ENCODE assay signal across 8 cellular contexts in genomic region chr19:54189668-54190502, GRCh38. TPM values are rescaled to one million over a fixed set of nuclear protein-coding genes. Genes with fewer than 3 reads are reported as not detected.
DNase-seq lines count a peak whose midpoint lies in the region; ATAC-seq and TF ChIP-seq lines count a peak whose summit lies in the region.

No MANE protein-coding gene starts in this region.

- peak overlapping the region; percentile 94 to 98 for H3K9ac ChIP-seq in mucosa of rectum (ENCODE audit: low read depth in 1 of 2, low read length in 2 of 2)

- ATAC-seq in GM21737 (IDR thresholded peaks at IDR 0.05; ENCODE audit: unreplicated experiment) = peak; percentile 45

- H3K27ac ChIP-seq in esophagus (ENCODE audit: low read depth in 2 of 2, low read length in 1 of 2) = peak overlapping the region; percentile 99
- peak overlapping the region; percentile 100 for H3K27ac ChIP-seq in mucosa of rectum (ENCODE audit: low read depth in 2 of 2, low read length in 2 of 2)

- H3K4me3 ChIP-seq in esophagus (ENCODE audit: low read depth in 1 of 2, low read length in 2 of 2) = peak overlapping the region; percentile 78 to 83
- peak overlapping the region; percentile 90 to 91 for H3K4me3 ChIP-seq in mucosa of rectum (ENCODE audit: low read length in 2 of 2)

- WGBS in esophagus, 2 donors = 0 to 1% methylated on average over 71 of the region's 71 CpGs

- H3K27me3 ChIP-seq in esophagus (ENCODE audit: control insufficient read depth in 1 of 2, insufficient read depth in 2 of 2, low read length in 2 of 2) (no peaks in the 10 kb centered on the region), mucosa of rectum (ENCODE audit: control insufficient read depth in 2 of 2, insufficient read depth in 2 of 2, low read length in 2 of 2) (no peaks in the 10 kb centered on the region)

- H3K4me1 ChIP-seq in esophagus (ENCODE audit: control insufficient read depth in 2 of 2, insufficient read depth in 2 of 2, low read length in 1 of 2) (peaks cover 2 to 11% of the 10 kb centered on the region in 2 donors), mucosa of rectum (ENCODE audit: control insufficient read depth in 2 of 2, insufficient read depth in 2 of 2, low read length in 2 of 2) (peaks cover 32 to 38% of the 10 kb centered on the region in 2 donors)

- peak; percentile 99 for DNase-seq in DMS79 (lab: John Stamatoyannopoulos, UW)
- peak; percentile 100 for DNase-seq in KG1 (lab: John Stamatoyannopoulos, UW)
- peak; percentile 100 for DNase-seq in activated T-cell treated with anti-CD3 and anti-CD28 coated beads, Interleukin-2, amount 50 U/mL, for 48 hours
- DNase-seq in stimulated activated CD8-positive, alpha-beta memory T cell treated with anti-CD3 and anti-CD28 coated beads, Interleukin-4, amount 100 ng/mL, for 4 hours (ENCODE audit: low read depth in 2 of 2, low spot score in 1 of 2) = peak; percentile 100

- H3K9me3 ChIP-seq in esophagus (ENCODE audit: control insufficient read depth in 2 of 2, insufficient read depth in 1 of 2, low read depth in 1 of 2, low read length in 1 of 2) (no peaks in the 10 kb centered on the region), mucosa of rectum (ENCODE audit: control insufficient read depth in 2 of 2, low read length in 2 of 2) (no peaks in the 10 kb centered on the region)

- H3K36me3 ChIP-seq in esophagus (ENCODE audit: control insufficient read depth in 2 of 2, insufficient read depth in 2 of 2, low read length in 1 of 2) = peaks cover 0 to 11% of the 10 kb centered on the region in 2 donors
- peaks cover 12 to 22% of the 10 kb centered on the region in 2 donors for H3K36me3 ChIP-seq in mucosa of rectum (ENCODE audit: control insufficient read depth in 2 of 2, insufficient read depth in 2 of 2, low read length in 2 of 2)

TF ChIP-seq in PFSK-1, 5 proteins besides CTCF, POLR2A, EP300 and RAD21:
- TF ChIP-seq FOXP2 (optimal IDR thresholded peaks at IDR 0.05; ENCODE audit: borderline replicate concordance, extremely low read depth, extremely low read length, insufficient read depth) (peak; percentile 90), SIN3A (IDR thresholded peaks at IDR 0.05; ENCODE audit: borderline replicate concordance, insufficient read depth, low read length) (peak; percentile 66; the same call in 1 of the 2 replicates), TAF1 (IDR thresholded peaks at IDR 0.05; ENCODE audit: borderline replicate concordance, insufficient read depth, low read length) (no peak), REST (IDR thresholded peaks at IDR 0.05; ENCODE audit: insufficient read depth in 1 of 2, low read depth in 2 of 2, low read length in 2 of 2) (no peak), POLR2AphosphoS5 (IDR thresholded peaks at IDR 0.05; ENCODE audit: low read depth, low read length) (peak; percentile 53; the same call in 1 of the 2 replicates)

RNA-seq across cellular contexts. Expression of gene MBOAT7, which starts 0.5 kb away (rescaled TPM):
- 89.9 TPM for polyA plus RNA-seq in PFSK-1 (2012; ENCODE audit: insufficient read length, low read depth)
- 10 to 100 TPM; 21.4 to 22.0 TPM for polyA plus RNA-seq in esophagus

RNA-seq across cellular contexts. Expression of gene TSEN34, which starts 1.2 kb away (rescaled TPM):
- polyA plus RNA-seq in PFSK-1 (2012; ENCODE audit: insufficient read length, low read depth) = 80.0 TPM
- polyA plus RNA-seq in esophagus = 10 to 100 TPM; 17.9 to 55.0 TPM

RNA-seq across cellular contexts. Expression of gene RPS9, which starts 10.8 kb away (rescaled TPM):
- 2,406 TPM for polyA plus RNA-seq in PFSK-1 (2012; ENCODE audit: insufficient read length, low read depth)
- polyA plus RNA-seq in esophagus = 1,000 to 10,000 TPM; 2,177 to 3,000 TPM

RNA-seq across cellular contexts. Expression of gene TMC4, which starts 16.9 kb away (rescaled TPM):
- polyA plus RNA-seq in PFSK-1 (2012; ENCODE audit: insufficient read length, low read depth) = 0.60 TPM
- polyA plus RNA-seq in esophagus = 10 to 100 TPM in 1 of 2 donors, 1 to 10 TPM in 1; 2.9 to 11.0 TPM

RNA-seq across cellular contexts. Expression of gene LENG1, which starts 30.4 kb away (rescaled TPM):
- polyA plus RNA-seq in PFSK-1 (2012; ENCODE audit: insufficient read length, low read depth) = 33.5 TPM
- polyA plus RNA-seq in esophagus = 1 to 10 TPM; 4.9 to 7.0 TPM

Comparison
In these comparisons a context has a peak if more than half of its experiments do, and no peak if none do; other contexts are left out.
1. Peak in every context shown above with its lines: DNase-seq, ATAC-seq, H3K4me3 ChIP-seq and H3K27ac ChIP-seq.